Comparison of ENCODE assay signal across 1 cellular context in the genomic region with DNA sequence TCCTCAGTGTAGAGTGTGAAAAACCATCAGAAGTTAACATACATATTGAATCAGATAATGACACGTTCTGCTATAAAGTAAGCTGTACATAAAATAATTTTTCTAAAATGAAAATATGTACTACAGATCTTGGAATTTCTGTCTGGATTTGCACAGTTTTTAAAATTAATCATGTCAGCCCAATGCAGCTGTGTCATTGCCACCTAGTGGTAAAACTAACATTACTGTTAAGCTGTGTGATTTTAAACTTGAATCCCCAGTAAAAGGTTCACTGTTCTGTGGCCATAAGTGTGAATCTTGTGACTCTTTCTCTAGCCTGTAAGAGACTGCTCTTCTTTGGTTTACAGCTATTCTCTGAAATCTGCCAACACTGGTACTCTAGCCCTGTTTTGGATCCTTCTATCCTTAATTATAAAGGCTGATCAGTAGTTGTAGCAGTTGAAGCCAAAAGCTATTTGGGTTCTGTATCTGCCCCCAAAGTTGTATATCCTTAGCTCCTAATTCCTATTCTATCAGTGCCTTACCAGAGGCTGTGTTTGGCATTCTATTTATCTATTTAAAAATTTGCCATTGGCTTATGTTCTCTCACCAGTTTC.
TF ChIP-seq lines count a peak whose summit lies in the region.

No MANE protein-coding gene starts in this region.

TF ChIP-seq in HEK293, 187 proteins besides CTCF, POLR2A, EP300 and RAD21 (continued from another document):
- TF ChIP-seq TSHZ1 (tag by site-specific recombination; IDR thresholded peaks at IDR 0.05; ENCODE audit: borderline replicate concordance) (no peak), ZNF423 (tag by site-specific recombination; IDR thresholded peaks at IDR 0.05) (no peak), ZNF654 (tag by site-specific recombination; IDR thresholded peaks at IDR 0.05; ENCODE audit: low read depth) (peak; percentile 65)
- TF ChIP-seq, protein P1, sequence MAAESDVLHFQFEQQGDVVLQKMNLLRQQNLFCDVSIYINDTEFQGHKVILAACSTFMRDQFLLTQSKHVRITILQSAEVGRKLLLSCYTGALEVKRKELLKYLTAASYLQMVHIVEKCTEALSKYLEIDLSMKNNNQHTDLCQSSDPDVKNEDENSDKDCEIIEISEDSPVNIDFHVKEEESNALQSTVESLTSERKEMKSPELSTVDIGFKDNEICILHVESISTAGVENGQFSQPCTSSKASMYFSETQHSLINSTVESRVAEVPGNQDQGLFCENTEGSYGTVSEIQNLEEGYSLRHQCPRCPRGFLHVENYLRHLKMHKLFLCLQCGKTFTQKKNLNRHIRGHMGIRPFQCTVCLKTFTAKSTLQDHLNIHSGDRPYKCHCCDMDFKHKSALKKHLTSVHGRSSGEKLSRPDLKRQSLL (tag by site-specific recombination; IDR thresholded peaks at IDR 0.05): no peak
